Comparison of ENCODE assay signal across 26 cellular contexts in the genomic region with DNA sequence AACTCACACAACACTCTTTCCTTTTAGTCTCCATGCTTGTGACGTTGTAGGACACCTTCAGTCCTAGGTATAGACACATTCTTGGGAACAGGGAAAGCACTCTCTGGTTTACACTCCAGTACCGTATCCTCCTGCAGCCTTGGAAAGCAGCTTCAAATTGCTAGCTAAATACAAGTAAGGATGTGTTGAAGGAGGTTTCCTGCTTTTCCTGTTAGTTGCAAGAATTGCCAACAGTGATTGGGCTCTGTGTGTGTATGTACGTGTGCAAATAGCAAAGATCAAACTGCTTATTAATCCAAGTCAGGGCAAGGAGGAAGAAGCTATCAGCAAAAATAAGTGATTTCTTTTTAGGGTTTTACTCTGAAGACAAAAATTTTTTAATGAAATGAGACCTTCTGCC. TPM values are rescaled to one million over a fixed set of nuclear protein-coding genes. Genes with fewer than 3 reads are reported as not detected.
"Had no signal": no experiment of that assay in that cellular context is flagged by ENCODE, and none has a peak within 500 bp of the region (broad histone marks: within the 10 kb centered on the region; RNA-seq: fewer than 3 reads in every experiment).

No MANE protein-coding gene starts in this region.

- H3K9ac ChIP-seq: KMS-11 had no signal

- H3K27ac Mint-ChIP-seq: IgD-negative memory B cell had no signal

- H3K4me1 ChIP-seq: Peyer's patch had no signal

- ATAC-seq: K562, Right ventricle myocardium inferior, SK-N-SH treated with all-trans-retinoic acid at 6 μM for 48 hours had no signal

- H3K4me3 ChIP-seq: K562, PC-9, Peyer's patch, SJCRH30 had no signal

- H3K4me2 ChIP-seq: KMS-11, PC-9 had no signal

- H3K4me3 Mint-ChIP-seq: IgD-negative memory B cell had no signal

- H3K36me3 ChIP-seq: Peyer's patch, SJCRH30 had no signal

- H3K27me3 Mint-ChIP-seq: IgD-negative memory B cell had no signal

- H3K9me3 ChIP-seq: Peyer's patch, SJCRH30 had no signal

- H2AFZ ChIP-seq: PC-9 had no signal

- H3K27ac ChIP-seq: HL-60, KMS-11, PC-9, Peyer's patch, SJCRH30 had no signal

- H3K27me3 ChIP-seq: Peyer's patch, SJCRH30 had no signal

- DNase-seq: Kasumi-1; MV-4-11; NCI-H1048; NCI-H1105; NCI-H1417; NCI-H1436 treated with DMSO at 0.1 percent for 48 hours; NCI-H1694 treated with DMSO at 0.1 percent for 48 hours; NCI-H1930; NCI-H2081; NCI-H2107; NCI-H2227 treated with DMSO at 0.1 percent for 48 hours; NCI-H524; NCI-H526 treated with DMSO at 0.1 percent for 48 hours; NCI-H748 treated with DMSO at 0.1 percent for 48 hours; NK-92 treated with Interleukin-12 subunit alpha and Interleukin-12 subunit beta, amount 100 ng/mL, for 24 hours; OCI-M1; PC-9; Peyer's patch; SHP77 treated with DMSO at 0.1 percent for 48 hours; SJCRH30 had no signal

- H3K9me3 Mint-ChIP-seq: IgD-negative memory B cell had no signal

RNA-seq across cellular contexts. Expression of a gene that starts 37.0 kb away (rescaled TPM):
- total RNA-seq: PC-9 had no signal
